Comparison of ENCODE assay signal across 9 cellular contexts in the genomic region with DNA sequence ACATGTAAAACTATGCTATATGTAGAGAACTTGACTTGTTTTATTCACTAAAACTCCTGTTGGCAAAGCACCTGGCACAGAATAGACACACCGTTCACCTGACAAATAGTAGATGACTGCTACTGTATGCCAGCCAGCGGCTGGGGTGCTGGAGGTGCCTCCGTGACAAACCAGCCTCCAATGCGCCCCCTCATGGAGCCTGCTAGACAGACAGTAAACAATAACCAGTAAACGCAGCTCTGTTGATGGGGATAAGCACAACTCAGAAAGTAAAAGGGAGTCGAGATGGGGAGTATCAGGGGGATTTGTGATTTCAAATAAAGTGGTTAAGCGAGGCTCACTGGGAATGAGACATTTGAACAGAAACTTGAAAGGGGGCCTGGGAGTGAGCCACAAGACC.
DNase-seq lines count a peak whose midpoint lies in the region; ATAC-seq and TF ChIP-seq lines count a peak whose summit lies in the region.
"Had no signal": no experiment of that assay in that cellular context is flagged by ENCODE, and none has a peak within 500 bp of the region (broad histone marks: within the 10 kb centered on the region; RNA-seq: fewer than 3 reads in every experiment).

No MANE protein-coding gene starts in this region.

- H3K27me3 ChIP-seq in adipocyte (replicated peaks; ENCODE audit: control insufficient read depth, insufficient read depth, low read length) (no peaks in the 10 kb centered on the region), lower lobe of right lung (ENCODE audit: low read depth) (no peaks in the 10 kb centered on the region)

- DNase-seq in COLO668 (lab: John Stamatoyannopoulos, UW; ENCODE audit: unreplicated experiment) (peak; percentile 22), adipocyte (ENCODE audit: low read depth) (peak; percentile 37), lower lobe of right lung (no peak), G401 (ENCODE audit: low spot score) (no peak)

- H3K4me1 ChIP-seq in adipocyte (ENCODE audit: control insufficient read depth, insufficient read depth, low read length) (peaks cover 8% of the 10 kb centered on the region), lower lobe of right lung (no peaks in the 10 kb centered on the region)

- H3K27ac ChIP-seq in lower lobe of right lung: no peak overlapping the region
- H3K27ac ChIP-seq: thoracic aorta had no signal

- no peaks in the 10 kb centered on the region for H3K36me3 ChIP-seq in adipocyte (ENCODE audit: control insufficient read depth, insufficient read depth, low read length, severe bottlenecking)
- H3K36me3 ChIP-seq in lower lobe of right lung: no peaks in the 10 kb centered on the region

- in situ Hi-C loops in G401 (cut with HindIII; ENCODE audit: low sequenced_read_pairs): no loop called here

- ATAC-seq in HG02798 (IDR thresholded peaks at IDR 0.05; ENCODE audit: poor library complexity, unreplicated experiment) (peak; percentile 40), lower lobe of right lung (no peak), GM21360 (IDR thresholded peaks at IDR 0.05; ENCODE audit: unreplicated experiment) (no peak), HG02852 (IDR thresholded peaks at IDR 0.05; ENCODE audit: unreplicated experiment) (no peak), GM21367 (IDR thresholded peaks at IDR 0.05; ENCODE audit: unreplicated experiment) (no peak)

- no peaks in the 10 kb centered on the region for H3K9me3 ChIP-seq in adipocyte (ENCODE audit: control insufficient read depth, low read length)
- no peaks in the 10 kb centered on the region for H3K9me3 ChIP-seq in lower lobe of right lung
- H3K9me3 ChIP-seq: thoracic aorta had no signal

- TF ChIP-seq CTCF in lower lobe of right lung (IDR thresholded peaks at IDR 0.05): peak; percentile 20

- no peak overlapping the region for H3K4me3 ChIP-seq in adipocyte (ENCODE audit: low read length)
- no peak overlapping the region for H3K4me3 ChIP-seq in lower lobe of right lung
- H3K4me3 ChIP-seq: thoracic aorta had no signal

- intact Hi-C loops in lower lobe of right lung (cut with DNase I): no loop called here

- H3K9ac ChIP-seq in adipocyte (ENCODE audit: low read length): no peak overlapping the region

Comparison
In these comparisons a context has a peak if more than half of its experiments do, and no peak if none do; other contexts are left out.
1. DNase-seq: peak in COLO668 (single experiment) and adipocyte (single experiment); none in lower lobe of right lung (single experiment) and G401 (single experiment).